1 cellular context compared by ENCODE assay signal in genomic region chr5:135135530-135136201, GRCh38.
A peak's percentile ranks its signal among the peaks of the same experiment; 100 is the strongest.
TF ChIP-seq lines count a peak whose summit lies in the region.

No MANE protein-coding gene starts in this region.

TF ChIP-seq in K562, 482 proteins besides CTCF, POLR2A, EP300 and RAD21 (continued from another document and continues in another):
- TF ChIP-seq SAP30 (IDR thresholded peaks at IDR 0.05; ENCODE audit: borderline replicate concordance, insufficient read depth, low read depth, low read length, poor library complexity, severe bottlenecking) (no peak), MITF (IDR thresholded peaks at IDR 0.05) (no peak), JUND (IDR thresholded peaks at IDR 0.05; ENCODE audit: borderline replicate concordance, low read depth, low read length) (peak; percentile 70), JUND (tag; IDR thresholded peaks at IDR 0.05; ENCODE audit: borderline replicate concordance, low read depth, low read length) (peak; percentile 73; the same call in 2 of the 3 replicates), ESRRA (IDR thresholded peaks at IDR 0.05; ENCODE audit: borderline replicate concordance, low read depth) (peak; percentile 94), MLLT1 (IDR thresholded peaks at IDR 0.05) (no peak; a peak in 1 of 4 replicates), ZNF592 (IDR thresholded peaks at IDR 0.05) (peak; percentile 73), BHLHE40 (IDR thresholded peaks at IDR 0.05; ENCODE audit: low read length) (peak; percentile 48), ZNF766 (CRISPR knock-in tag; conservative IDR thresholded peaks at IDR 0.05) (no peak), CC2D1A (IDR thresholded peaks at IDR 0.05) (no peak), MCM5 (IDR thresholded peaks at IDR 0.05; ENCODE audit: low read depth) (no peak), HMGN3 (IDR thresholded peaks at IDR 0.05; ENCODE audit: borderline replicate concordance, extremely low read depth, insufficient read length, low read depth, low read length) (no peak), GTF2B (IDR thresholded peaks at IDR 0.05; ENCODE audit: extremely low read depth, insufficient read length) (no peak), ZNF384 (IDR thresholded peaks at IDR 0.05; ENCODE audit: low read depth, low read length) (no peak), NFE2L1 (tag; IDR thresholded peaks at IDR 0.05; ENCODE audit: borderline replicate concordance, low read depth) (no peak), ZNF449 (CRISPR knock-in tag; IDR thresholded peaks at IDR 0.05) (no peak), MAFF (IDR thresholded peaks at IDR 0.05; ENCODE audit: low read length) (no peak), ZNF644 (tag; IDR thresholded peaks at IDR 0.05; ENCODE audit: low read depth) (no peak), CEBPZ (IDR thresholded peaks at IDR 0.05; ENCODE audit: borderline replicate concordance, low read depth, low read length) (no peak), MAZ (CRISPR knock-in tag; conservative IDR thresholded peaks at IDR 0.05 in 1 of 2, IDR thresholded peaks at IDR 0.05 in 1 of 2) (0 out of 4 replicates have a peak, but pooled peaks of 1 of the 2 experiments have one; percentile 2), NCOA4 (IDR thresholded peaks at IDR 0.05; ENCODE audit: partially characterized antibody) (no peak), ZSCAN32 (CRISPR knock-in tag; IDR thresholded peaks at IDR 0.05) (0 out of 2 replicates have a peak, but pooled peaks have one; percentile 38), ZBTB26 (CRISPR knock-in tag; IDR thresholded peaks at IDR 0.05) (no peak), HNRNPK (IDR thresholded peaks at IDR 0.05; ENCODE audit: low read depth, low read length, poor library complexity, severe bottlenecking) (no peak), ZBTB8A (IDR thresholded peaks at IDR 0.05; ENCODE audit: partially characterized antibody) (no peak), FOXO4 (CRISPR knock-in tag; IDR thresholded peaks at IDR 0.05) (no peak), TEAD2 (tag; IDR thresholded peaks at IDR 0.05) (no peak), ATF2 (CRISPR knock-in tag; IDR thresholded peaks at IDR 0.05) (no peak), TOE1 (IDR thresholded peaks at IDR 0.05; ENCODE audit: borderline replicate concordance) (0 out of 2 replicates have a peak, but pooled peaks have one; percentile 21), TOE1 (CRISPR knock-in tag; IDR thresholded peaks at IDR 0.05; ENCODE audit: borderline replicate concordance, low read depth) (no peak), CREB5 (CRISPR knock-in tag; IDR thresholded peaks at IDR 0.05) (no peak), KAT7 (CRISPR knock-in tag; IDR thresholded peaks at IDR 0.05; ENCODE audit: borderline replicate concordance) (0 out of 2 replicates have a peak, but pooled peaks have one; percentile 16), STAT5B (CRISPR knock-in tag; IDR thresholded peaks at IDR 0.05) (no peak), CBX5 (IDR thresholded peaks at IDR 0.05; ENCODE audit: borderline replicate concordance, low read depth) (no peak), CHD1 (IDR thresholded peaks at IDR 0.05; ENCODE audit: low read length) (no peak), ELF4 (CRISPR knock-in tag; IDR thresholded peaks at IDR 0.05) (no peak), PTTG1 (tag; IDR thresholded peaks at IDR 0.05; ENCODE audit: low read depth) (no peak), CSDE1 (IDR thresholded peaks at IDR 0.05) (no peak), TGIF2 (CRISPR knock-in tag; IDR thresholded peaks at IDR 0.05) (no peak), RNF2 (IDR thresholded peaks at IDR 0.05) (no peak), RAD51 (IDR thresholded peaks at IDR 0.05; ENCODE audit: borderline replicate concordance, low read depth) (0 out of 2 replicates have a peak, but pooled peaks have one; percentile 10), ZNF740 (CRISPR knock-in tag; IDR thresholded peaks at IDR 0.05) (no peak), ZNF740 (tag; IDR thresholded peaks at IDR 0.05) (no peak), NRF1 (conservative IDR thresholded peaks at IDR 0.05 in 1 of 2, IDR thresholded peaks at IDR 0.05 in 1 of 2) (no peak)
